Comparison of ENCODE assay signal across 8 cellular contexts in genomic region chr3:176814252-176814651, GRCh38.
DNase-seq lines count a peak whose midpoint lies in the region; ATAC-seq and TF ChIP-seq lines count a peak whose summit lies in the region.

No MANE protein-coding gene starts in this region.

- no peaks in the 10 kb centered on the region for H3K4me1 ChIP-seq in endodermal cell (ENCODE audit: control insufficient read depth, insufficient read depth, low read length)

- peak; percentile 98 for ATAC-seq in GM18909 (IDR thresholded peaks at IDR 0.05; ENCODE audit: poor library complexity, unreplicated experiment)
- peak; percentile 64 for ATAC-seq in HG03025 (IDR thresholded peaks at IDR 0.05; ENCODE audit: low FRiP score, unreplicated experiment)
- ATAC-seq in T-helper 17 cell: no peak

- H3K36me3 Mint-ChIP-seq in Calu3 (ENCODE audit: insufficient read depth, unreplicated experiment) (no peaks in the 10 kb centered on the region), endodermal cell (ENCODE audit: low read depth) (peaks cover 2% of the 10 kb centered on the region), T-helper 17 cell (ENCODE audit: low read depth) (no peaks in the 10 kb centered on the region)

- peak; percentile 75 for DNase-seq in Calu3
- peak; percentile 9 for DNase-seq in NOMO-1 treated with dmso at 0.1 percent for 144 hours (lab: John Stamatoyannopoulos, UW; ENCODE audit: unreplicated experiment)
- DNase-seq in endodermal cell: peak; percentile 94
- DNase-seq in mucosa of gallbladder (ENCODE audit: low spot score): peak; percentile 56
- DNase-seq in T-helper 17 cell: no peak
- no peak for DNase-seq in effector CD4-positive, alpha-beta T cell

- H3K9ac ChIP-seq in endodermal cell (ENCODE audit: extremely low read depth, low read length, poor library complexity, severe bottlenecking): no peak overlapping the region

- no peaks in the 10 kb centered on the region for H3K9me3 Mint-ChIP-seq in Calu3 (ENCODE audit: low read depth, unreplicated experiment)
- peaks cover 11% of the 10 kb centered on the region for H3K9me3 Mint-ChIP-seq in endodermal cell

- peaks cover 20% of the 10 kb centered on the region for H3K9me3 ChIP-seq in endodermal cell (ENCODE audit: control insufficient read depth, low read length)
- H3K9me3 ChIP-seq in T-helper 17 cell (ENCODE audit: control insufficient read depth, low read length, poor library complexity, severe bottlenecking): no peaks in the 10 kb centered on the region

- no peak overlapping the region for H3K27ac Mint-ChIP-seq in Calu3 (ENCODE audit: unreplicated experiment)
- no peak overlapping the region for H3K27ac Mint-ChIP-seq in endodermal cell
- no peak overlapping the region for H3K27ac Mint-ChIP-seq in T-helper 17 cell

- no peak overlapping the region for H3K27ac ChIP-seq in endodermal cell (ENCODE audit: low read depth, low read length)

- BruUV-seq in Calu3 (replicated peaks; lab: Mats Ljungman, UMichigan): no TSS peak

- H3K27me3 ChIP-seq in endodermal cell (ENCODE audit: control insufficient read depth, insufficient read depth, low read length, poor library complexity, severe bottlenecking): no peaks in the 10 kb centered on the region

- no peak overlapping the region for H3K4me3 ChIP-seq in endodermal cell (ENCODE audit: low read length)

- H3K36me3 ChIP-seq in endodermal cell (ENCODE audit: control insufficient read depth, insufficient read depth, low read length): no peaks in the 10 kb centered on the region

- 6 to 9% methylated on average over 6 to 12 of the region's 12 CpGs for WGBS in endodermal cell (ENCODE audit: insufficient coverage in 1 of 2, insufficient read length in 1 of 2), 2 experiments

- TF ChIP-seq CTCF in Calu3 (IDR thresholded peaks at IDR 0.05; ENCODE audit: unreplicated experiment) (peak; percentile 77), endodermal cell (conservative IDR thresholded peaks at IDR 0.05) (peak; percentile 94)

- no peaks in the 10 kb centered on the region for H3K4me1 Mint-ChIP-seq in Calu3 (ENCODE audit: low read depth, unreplicated experiment)
- peaks cover 3% of the 10 kb centered on the region for H3K4me1 Mint-ChIP-seq in endodermal cell
- no peaks in the 10 kb centered on the region for H3K4me1 Mint-ChIP-seq in T-helper 17 cell

- CTCF ChIA-PET in Calu3 (lab: Charles Lee): interaction anchor here (0.7 to 1.0 kb wide), 2 partner anchors 124 to 1591 kb away, joined by 3 to 4 read pairs; no protein-coding TSS in a partner anchor

- no peak overlapping the region for H3K4me3 Mint-ChIP-seq in Calu3 (ENCODE audit: low read depth, unreplicated experiment)
- no peak overlapping the region for H3K4me3 Mint-ChIP-seq in endodermal cell
- no peak overlapping the region for H3K4me3 Mint-ChIP-seq in T-helper 17 cell

- no peaks in the 10 kb centered on the region for H3K27me3 Mint-ChIP-seq in Calu3 (ENCODE audit: unreplicated experiment)
- no peaks in the 10 kb centered on the region for H3K27me3 Mint-ChIP-seq in endodermal cell (ENCODE audit: insufficient read depth)
- H3K27me3 Mint-ChIP-seq in T-helper 17 cell: peaks cover 12% of the 10 kb centered on the region

- intact Hi-C loops in Calu3 (cut with micrococcal nuclease; ENCODE audit: unreplicated experiment): no loop called here

Comparison
In these comparisons a context has a peak if more than half of its experiments do, and no peak if none do; other contexts are left out.
1. DNase-seq: peak in Calu3 (single experiment), NOMO-1 treated with dmso at 0.1 percent for 144 hours (single experiment), endodermal cell (single experiment) and mucosa of gallbladder (single experiment); none in T-helper 17 cell (0 of 3) and effector CD4-positive, alpha-beta T cell (single experiment).